ENCODE assay signal across 21 cellular contexts in genomic region chr14:36516719-36517241, GRCh38. TPM values are rescaled to one million over a fixed set of nuclear protein-coding genes. Genes with fewer than 3 reads are reported as not detected.
DNase-seq lines count a peak whose midpoint lies in the region; ATAC-seq and TF ChIP-seq lines count a peak whose summit lies in the region.
"Had no signal": no experiment of that assay in that cellular context is flagged by ENCODE, and none has a peak within 500 bp of the region (broad histone marks: within the 10 kb centered on the region; RNA-seq: fewer than 3 reads in every experiment).

No MANE protein-coding gene starts in this region.

- no peak overlapping the region for H3K27ac ChIP-seq in neural progenitor cell
- H3K27ac ChIP-seq: body of pancreas, epithelial cell of prostate, gastrocnemius medialis, RWPE1 had no signal

- TF ChIP-seq CTCF in GM10248 (IDR thresholded peaks at IDR 0.05; ENCODE audit: control extremely low read depth, extremely low read depth, low read depth, missing control alignments) (no peak), WTC11 (IDR thresholded peaks at IDR 0.05) (no peak), neural progenitor cell (IDR thresholded peaks at IDR 0.05) (no peak)

- H3K4me3 Mint-ChIP-seq in WTC11 (no peak overlapping the region), neural progenitor cell (peak overlapping the region; percentile 19)

- no peak for ATAC-seq in WTC11
- ATAC-seq in activated CD4-positive, CD25-positive, alpha-beta regulatory T cell treated with anti-CD3 and anti-CD28 coated beads, Interleukin-2, amount 50 U/mL, for 24 hours, result no peak
- no peak for ATAC-seq in HG02588 (IDR thresholded peaks at IDR 0.05; ENCODE audit: unreplicated experiment)
- ATAC-seq: body of pancreas had no signal

- H3K4me3 ChIP-seq in neural progenitor cell, result no peak overlapping the region
- H3K4me3 ChIP-seq: body of pancreas had no signal

- H4K20me1 ChIP-seq in neural progenitor cell (ENCODE audit: low read depth), result peaks cover 98% of the 10 kb centered on the region

- H3K9ac ChIP-seq in neural progenitor cell, result no peak overlapping the region

- CTCF ChIA-PET in GM10248 (lab: Yijun Ruan, JAX) (interaction anchor here (1.8 kb wide), 1 partner anchor 9 kb away, joined by 8 read pairs; no protein-coding TSS in a partner anchor), WTC11 (lab: Charles Lee) (interaction anchor here (0.6 to 5.7 kb wide), 5 partner anchors 7 to 447 kb away, joined by 4 to 103 read pairs (median 5); no protein-coding TSS in a partner anchor)

- no peaks in the 10 kb centered on the region for H3K36me3 Mint-ChIP-seq in WTC11
- no peaks in the 10 kb centered on the region for H3K36me3 Mint-ChIP-seq in neural progenitor cell

- POLR2A ChIA-PET in GM10248 (lab: Yijun Ruan, JAX) (no interaction called here), WTC11 (lab: Charles Lee) (interaction anchor here (0.7 kb wide), 2 partner anchors 123 to 184 kb away, joined by 3 to 6 read pairs; no protein-coding TSS in a partner anchor)

- peaks cover 47% of the 10 kb centered on the region for H3F3A ChIP-seq in neural progenitor cell (ENCODE audit: low read depth)

- H3K27ac Mint-ChIP-seq in WTC11 (no peak overlapping the region), neural progenitor cell (no peak overlapping the region)
- H3K27ac Mint-ChIP-seq: CD4-positive, CD25-positive, alpha-beta regulatory T cell had no signal

- H3K4me1 Mint-ChIP-seq in WTC11 (peaks cover 44% of the 10 kb centered on the region), neural progenitor cell (peaks cover 7% of the 10 kb centered on the region)

- H3K79me2 ChIP-seq in neural progenitor cell (ENCODE audit: low read depth), result no peaks in the 10 kb centered on the region

- no peaks in the 10 kb centered on the region for H3K36me3 ChIP-seq in neural progenitor cell
- H3K36me3 ChIP-seq: gastrocnemius medialis had no signal

- DNase-seq in NCI-H2227 (lab: John Stamatoyannopoulos, UW; ENCODE audit: unreplicated experiment) (peak; percentile 18), NCI-H2227 treated with DMSO at 0.1 percent for 48 hours (lab: John Stamatoyannopoulos, UW) (no peak), GM10248 (ENCODE audit: extremely low spot score) (peak; percentile 8), WTC11 (ENCODE audit: low spot score) (peak; percentile 17), neural progenitor cell (ENCODE audit: low spot score) (no peak), NCI-H1436 treated with DMSO at 0.1 percent for 48 hours (lab: John Stamatoyannopoulos, UW) (no peak)
- DNase-seq: ACHN; activated CD8-positive, alpha-beta memory T cell treated with anti-CD3 and anti-CD28 coated beads, Interleukin-2, amount 50 U/mL, for 4 hours; body of pancreas; CD4-positive, CD25-positive, alpha-beta regulatory T cell; gastrocnemius medialis; GOT3; naive B cell; NCI-H187 treated with DMSO at 0.1 percent for 48 hours; stimulated activated naive CD4-positive, alpha-beta T cell treated with Interleukin-2 at 50 U/mL for 16 hours had no signal

- no peak overlapping the region for H2AFZ ChIP-seq in neural progenitor cell (replicated peaks)

- H3K27me3 ChIP-seq in neural progenitor cell, result peaks cover 100% of the 10 kb centered on the region

- H3K4me1 ChIP-seq in neural progenitor cell, result peaks cover 24% of the 10 kb centered on the region

- H3K4me2 ChIP-seq in neural progenitor cell, result no peak overlapping the region

- H3K9me3 Mint-ChIP-seq in WTC11 (no peaks in the 10 kb centered on the region), neural progenitor cell (peaks cover 4% of the 10 kb centered on the region)

- H3K27me3 Mint-ChIP-seq in WTC11 (ENCODE audit: low read depth) (peaks cover 98% of the 10 kb centered on the region), neural progenitor cell (ENCODE audit: insufficient read depth, low read depth) (peaks cover 84% of the 10 kb centered on the region)

- H3K9me3 ChIP-seq in neural progenitor cell (ENCODE audit: low read depth), result no peaks in the 10 kb centered on the region
- H3K9me3 ChIP-seq: body of pancreas, gastrocnemius medialis had no signal

TF ChIP-seq in WTC11, 78 proteins besides CTCF, POLR2A, EP300 and RAD21 (continues in another document):
- TF ChIP-seq NFYB (CRISPR knock-in tag; conservative IDR thresholded peaks at IDR 0.05; ENCODE audit: low read depth) (no peak), USF1 (CRISPR knock-in tag; IDR thresholded peaks at IDR 0.05) (no peak), FOXP1 (CRISPR knock-in tag; IDR thresholded peaks at IDR 0.05; ENCODE audit: borderline replicate concordance) (no peak), OVOL2 (CRISPR knock-in tag; IDR thresholded peaks at IDR 0.05; ENCODE audit: borderline replicate concordance) (no peak), NFE2L1 (CRISPR knock-in tag; IDR thresholded peaks at IDR 0.05) (no peak), ESRRA (CRISPR knock-in tag; IDR thresholded peaks at IDR 0.05; ENCODE audit: borderline replicate concordance) (no peak), FOXP4 (CRISPR knock-in tag; IDR thresholded peaks at IDR 0.05) (no peak), FOXK1 (CRISPR knock-in tag; IDR thresholded peaks at IDR 0.05) (no peak), CREM (CRISPR knock-in tag; IDR thresholded peaks at IDR 0.05) (no peak), HMGA2 (CRISPR knock-in tag; IDR thresholded peaks at IDR 0.05) (no peak), ZNF671 (CRISPR knock-in tag; IDR thresholded peaks at IDR 0.05) (no peak), PRRX2 (CRISPR knock-in tag; IDR thresholded peaks at IDR 0.05) (no peak)
- TF ChIP-seq, protein P1, sequence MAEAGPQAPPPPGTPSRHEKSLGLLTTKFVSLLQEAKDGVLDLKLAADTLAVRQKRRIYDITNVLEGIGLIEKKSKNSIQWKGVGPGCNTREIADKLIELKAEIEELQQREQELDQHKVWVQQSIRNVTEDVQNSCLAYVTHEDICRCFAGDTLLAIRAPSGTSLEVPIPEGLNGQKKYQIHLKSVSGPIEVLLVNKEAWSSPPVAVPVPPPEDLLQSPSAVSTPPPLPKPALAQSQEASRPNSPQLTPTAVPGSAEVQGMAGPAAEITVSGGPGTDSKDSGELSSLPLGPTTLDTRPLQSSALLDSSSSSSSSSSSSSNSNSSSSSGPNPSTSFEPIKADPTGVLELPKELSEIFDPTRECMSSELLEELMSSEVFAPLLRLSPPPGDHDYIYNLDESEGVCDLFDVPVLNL (CRISPR knock-in tag; IDR thresholded peaks at IDR 0.05; ENCODE audit: borderline replicate concordance, low read depth), result no peak
- TF ChIP-seq, protein P2, sequence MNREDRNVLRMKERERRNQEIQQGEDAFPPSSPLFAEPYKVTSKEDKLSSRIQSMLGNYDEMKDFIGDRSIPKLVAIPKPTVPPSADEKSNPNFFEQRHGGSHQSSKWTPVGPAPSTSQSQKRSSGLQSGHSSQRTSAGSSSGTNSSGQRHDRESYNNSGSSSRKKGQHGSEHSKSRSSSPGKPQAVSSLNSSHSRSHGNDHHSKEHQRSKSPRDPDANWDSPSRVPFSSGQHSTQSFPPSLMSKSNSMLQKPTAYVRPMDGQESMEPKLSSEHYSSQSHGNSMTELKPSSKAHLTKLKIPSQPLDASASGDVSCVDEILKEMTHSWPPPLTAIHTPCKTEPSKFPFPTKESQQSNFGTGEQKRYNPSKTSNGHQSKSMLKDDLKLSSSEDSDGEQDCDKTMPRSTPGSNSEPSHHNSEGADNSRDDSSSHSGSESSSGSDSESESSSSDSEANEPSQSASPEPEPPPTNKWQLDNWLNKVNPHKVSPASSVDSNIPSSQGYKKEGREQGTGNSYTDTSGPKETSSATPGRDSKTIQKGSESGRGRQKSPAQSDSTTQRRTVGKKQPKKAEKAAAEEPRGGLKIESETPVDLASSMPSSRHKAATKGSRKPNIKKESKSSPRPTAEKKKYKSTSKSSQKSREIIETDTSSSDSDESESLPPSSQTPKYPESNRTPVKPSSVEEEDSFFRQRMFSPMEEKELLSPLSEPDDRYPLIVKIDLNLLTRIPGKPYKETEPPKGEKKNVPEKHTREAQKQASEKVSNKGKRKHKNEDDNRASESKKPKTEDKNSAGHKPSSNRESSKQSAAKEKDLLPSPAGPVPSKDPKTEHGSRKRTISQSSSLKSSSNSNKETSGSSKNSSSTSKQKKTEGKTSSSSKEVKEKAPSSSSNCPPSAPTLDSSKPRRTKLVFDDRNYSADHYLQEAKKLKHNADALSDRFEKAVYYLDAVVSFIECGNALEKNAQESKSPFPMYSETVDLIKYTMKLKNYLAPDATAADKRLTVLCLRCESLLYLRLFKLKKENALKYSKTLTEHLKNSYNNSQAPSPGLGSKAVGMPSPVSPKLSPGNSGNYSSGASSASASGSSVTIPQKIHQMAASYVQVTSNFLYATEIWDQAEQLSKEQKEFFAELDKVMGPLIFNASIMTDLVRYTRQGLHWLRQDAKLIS (CRISPR knock-in tag; IDR thresholded peaks at IDR 0.05; ENCODE audit: borderline replicate concordance), result no peak

RNA-seq across cellular contexts. Expression of gene NKX2-1, which starts 3.3 kb away (rescaled TPM):
- total RNA-seq in WTC11 (2021) (0.16 to 0.18 TPM in 2 of 3 replicates, not detected in the other), neural progenitor cell (ENCODE audit: low replicate concordance) (not detected in 2 replicates)
- total RNA-seq: body of pancreas; CD4-positive, CD25-positive, alpha-beta regulatory T cell; gastrocnemius medialis; liver; T-helper 1 cell treated with Interleukin-12 subunit alpha and Interleukin-12 subunit beta and Interleukin-4 antibody, amounts not matched to agents 30 ng/mL and 1 ng/mL, for 36 hours had no signal

Comparison
In these comparisons a context has a peak if more than half of its experiments do, and no peak if none do; other contexts are left out.
1. DNase-seq: peak in NCI-H2227 (single experiment), GM10248 (single experiment) and WTC11 (single experiment); none in NCI-H2227 treated with DMSO at 0.1 percent for 48 hours (single experiment), neural progenitor cell (single experiment) and NCI-H1436 treated with DMSO at 0.1 percent for 48 hours (single experiment).